In genomic region chr5:157855404-157855994, GRCh38 we compare ENCODE assay signal across 8 cellular contexts. TPM values are rescaled to one million over a fixed set of nuclear protein-coding genes. Genes with fewer than 3 reads are reported as not detected.
DNase-seq lines count a peak whose midpoint lies in the region; ATAC-seq, FAIRE-seq and TF ChIP-seq lines count a peak whose summit lies in the region.

No MANE protein-coding gene starts in this region.

- no peaks in the 10 kb centered on the region for H3K27me3 ChIP-seq in H7 (ENCODE audit: control insufficient read depth, insufficient read depth, low read length)
- H3K27me3 ChIP-seq in upper lobe of left lung: no peaks in the 10 kb centered on the region

- no peaks in the 10 kb centered on the region for H3K9me3 ChIP-seq in upper lobe of left lung

- peak; percentile 30 to 70 (median 59) for TF ChIP-seq CTCF in upper lobe of left lung (IDR thresholded peaks at IDR 0.05)

- peaks cover 21 to 55% (median 36%) of the 10 kb centered on the region in 4 donors for H3K4me1 ChIP-seq in upper lobe of left lung

- no peak for TF ChIP-seq EP300 in upper lobe of left lung (IDR thresholded peaks at IDR 0.05)

- no peak for TF ChIP-seq POLR2A in upper lobe of left lung (IDR thresholded peaks at IDR 0.05)
- no peak for TF ChIP-seq POLR2A in GM18505 (IDR thresholded peaks at IDR 0.05; ENCODE audit: borderline replicate concordance, extremely low read depth, insufficient read depth, insufficient read length)

- peak; percentile 68 for ATAC-seq in left lobe of liver
- peak in 1 of 2 donors; percentile 38 for ATAC-seq in upper lobe of left lung (ENCODE audit: low FRiP score in 2 of 2)
- ATAC-seq in GM19397 (IDR thresholded peaks at IDR 0.05; ENCODE audit: unreplicated experiment): no peak
- ATAC-seq in GM18505 (IDR thresholded peaks at IDR 0.05; ENCODE audit: unreplicated experiment): no peak

- no peak for FAIRE-seq in RCC 7860 (lab: Jason Lieb, UNC)

- H3K4me3 ChIP-seq in H7 (ENCODE audit: insufficient read depth, low read depth, low read length) (no peak overlapping the region), upper lobe of left lung (no peak overlapping the region)

- WGBS in upper lobe of left lung, 2 donors: 43 to 53% methylated on average over 10 of the region's 10 CpGs

- DNase-seq in CMK (ENCODE audit: low read depth) (peak; percentile 20), H7 (peak; percentile 74), RCC 7860 (ENCODE audit: low spot score) (peak; percentile 42), cerebellar cortex (ENCODE audit: low spot score) (peak; percentile 69), left lobe of liver (ENCODE audit: low spot score) (peak; percentile 67), upper lobe of left lung (peak in 1 of 2 donors; percentile 50)

- H3K27ac ChIP-seq in upper lobe of left lung: no peak overlapping the region

- H3K36me3 ChIP-seq in H7 (replicated peaks; ENCODE audit: control insufficient read depth, insufficient read depth, low read length) (no peaks in the 10 kb centered on the region), upper lobe of left lung (no peaks in the 10 kb centered on the region)

RNA-seq across cellular contexts. Expression of gene CLINT1, which starts 3.4 kb away (rescaled TPM):
- total RNA-seq in H7 (2014; rRNA removed; shearing (Covaris generic)): 74.9 and 78.4 TPM in 2 replicates
- 45.6 TPM for total RNA-seq in left lobe of liver
- 100 to 1,000 TPM in 4 of 6 donors, 10 to 100 TPM in 2; 66.2 to 211 (median 123) TPM for total RNA-seq in upper lobe of left lung
